22 cellular contexts compared by ENCODE assay signal in genomic region chr6:169977434-169978265, GRCh38.
DNase-seq lines count a peak whose midpoint lies in the region; ATAC-seq and TF ChIP-seq lines count a peak whose summit lies in the region.
"Had no signal": no experiment of that assay in that cellular context is flagged by ENCODE, and none has a peak within 500 bp of the region (broad histone marks: within the 10 kb centered on the region; RNA-seq: fewer than 3 reads in every experiment).

No MANE protein-coding gene starts in this region.

- peak; percentile 25 for DNase-seq in NB4 (ENCODE audit: low read depth)
- DNase-seq in RWPE2 (ENCODE audit: low spot score) = no peak
- no peak for DNase-seq in lower lobe of right lung
- peak; percentile 61 for DNase-seq in spleen
- DNase-seq in NCI-H510A (lab: John Stamatoyannopoulos, UW) = no peak
- DNase-seq in substantia nigra (lab: John Stamatoyannopoulos, UW) = no peak
- DNase-seq: EL; GF-D8; MM.1S; NCI-H1092; NCI-H1436 treated with DMSO at 0.1 percent for 48 hours; NCI-H2029; NCI-H2227 treated with DMSO at 0.1 percent for 48 hours; NCI-H510A treated with DMSO at 0.1 percent for 48 hours; NCI-H748 treated with DMSO at 0.1 percent for 48 hours; NK-92 treated with Interleukin-12 subunit alpha and Interleukin-12 subunit beta, amount 100 ng/mL, for 24 hours; SHP77 had no signal

- peaks cover 24% of the 10 kb centered on the region for H3K4me1 ChIP-seq in RWPE2 (ENCODE audit: insufficient read depth, poor library complexity, severe bottlenecking)
- H3K4me1 ChIP-seq in lower lobe of right lung = peaks cover 17% of the 10 kb centered on the region
- no peaks in the 10 kb centered on the region for H3K4me1 ChIP-seq in spleen
- H3K4me1 ChIP-seq: A549 had no signal

- no peaks in the 10 kb centered on the region for H3K36me3 ChIP-seq in RWPE2 (ENCODE audit: low read depth)
- no peaks in the 10 kb centered on the region for H3K36me3 ChIP-seq in lower lobe of right lung
- H3K36me3 ChIP-seq in spleen = no peaks in the 10 kb centered on the region

- H3K27ac ChIP-seq in RWPE2 (ENCODE audit: poor library complexity, severe bottlenecking) (peak overlapping the region; percentile 64), lower lobe of right lung (peak overlapping the region; percentile 14), spleen (no peak overlapping the region), substantia nigra (ENCODE audit: low read depth, low read length, poor library complexity, severe bottlenecking) (no peak overlapping the region)
- H3K27ac ChIP-seq: A549, SK-N-MC had no signal

- H3K27me3 ChIP-seq in RWPE2 (ENCODE audit: insufficient read depth, poor library complexity, severe bottlenecking) (no peaks in the 10 kb centered on the region), lower lobe of right lung (ENCODE audit: low read depth) (peaks cover 9% of the 10 kb centered on the region), spleen (replicated peaks in 1 of 7) (peaks cover 0 to 78% (median 4%) of the 10 kb centered on the region in 7 donors)

- WGBS in spleen, 5 donors = 87 to 92% (median 90%) methylated on average over 28 of the region's 28 CpGs

- no peaks in the 10 kb centered on the region for H3K9me3 ChIP-seq in RWPE2 (ENCODE audit: severe bottlenecking)
- no peaks in the 10 kb centered on the region for H3K9me3 ChIP-seq in lower lobe of right lung
- no peaks in the 10 kb centered on the region for H3K9me3 ChIP-seq in spleen
- H3K9me3 ChIP-seq: A549 had no signal

- no peak for ATAC-seq in RWPE2 (ENCODE audit: low read depth)
- ATAC-seq in lower lobe of right lung = no peak
- no peak for ATAC-seq in HG03571 (IDR thresholded peaks at IDR 0.05; ENCODE audit: unreplicated experiment)
- no peak for ATAC-seq in HG03520 (IDR thresholded peaks at IDR 0.05; ENCODE audit: unreplicated experiment)
- ATAC-seq: A549, Panc1 had no signal

- TF ChIP-seq POLR2A in NB4 (IDR thresholded peaks at IDR 0.05; ENCODE audit: extremely low read depth, insufficient read length) = no peak
- no peak for TF ChIP-seq POLR2A in spleen (IDR thresholded peaks at IDR 0.05)

- no peak overlapping the region for H3K4me3 ChIP-seq in NB4 (ENCODE audit: low read depth, low read length)
- H3K4me3 ChIP-seq in RWPE2 (ENCODE audit: severe bottlenecking) = no peak overlapping the region
- H3K4me3 ChIP-seq in lower lobe of right lung = no peak overlapping the region
- no peak overlapping the region for H3K4me3 ChIP-seq in spleen
- H3K4me3 ChIP-seq: A549, SK-N-MC had no signal

- no peak for TF ChIP-seq CTCF in NB4 (IDR thresholded peaks at IDR 0.05; ENCODE audit: low read depth, low read length)
- TF ChIP-seq CTCF in RWPE2 (IDR thresholded peaks at IDR 0.05; ENCODE audit: poor library complexity, severe bottlenecking) = no peak
- no peak for TF ChIP-seq CTCF in lower lobe of right lung (IDR thresholded peaks at IDR 0.05)
- no peak for TF ChIP-seq CTCF in spleen (IDR thresholded peaks at IDR 0.05 in 8 of 11, conservative IDR thresholded peaks at IDR 0.05 in 3 of 11)

- intact Hi-C loops in lower lobe of right lung (cut with DNase I) = no loop called here
- intact Hi-C loops in spleen (cut with DNase I; ENCODE audit: low total_unique reads) = no loop called here

Comparison
In these comparisons a context has a peak if more than half of its experiments do, and no peak if none do; other contexts are left out.
1. DNase-seq: peak in NB4 (single experiment) and spleen (single experiment); none in RWPE2 (single experiment), lower lobe of right lung (single experiment), NCI-H510A (single experiment) and substantia nigra (0 of 49).
2. H3K27ac ChIP-seq: peak in RWPE2 (single experiment) and lower lobe of right lung (single experiment); none in spleen (0 of 8) and substantia nigra (single experiment).